ENCODE assay signal across 8 cellular contexts in the genomic region with DNA sequence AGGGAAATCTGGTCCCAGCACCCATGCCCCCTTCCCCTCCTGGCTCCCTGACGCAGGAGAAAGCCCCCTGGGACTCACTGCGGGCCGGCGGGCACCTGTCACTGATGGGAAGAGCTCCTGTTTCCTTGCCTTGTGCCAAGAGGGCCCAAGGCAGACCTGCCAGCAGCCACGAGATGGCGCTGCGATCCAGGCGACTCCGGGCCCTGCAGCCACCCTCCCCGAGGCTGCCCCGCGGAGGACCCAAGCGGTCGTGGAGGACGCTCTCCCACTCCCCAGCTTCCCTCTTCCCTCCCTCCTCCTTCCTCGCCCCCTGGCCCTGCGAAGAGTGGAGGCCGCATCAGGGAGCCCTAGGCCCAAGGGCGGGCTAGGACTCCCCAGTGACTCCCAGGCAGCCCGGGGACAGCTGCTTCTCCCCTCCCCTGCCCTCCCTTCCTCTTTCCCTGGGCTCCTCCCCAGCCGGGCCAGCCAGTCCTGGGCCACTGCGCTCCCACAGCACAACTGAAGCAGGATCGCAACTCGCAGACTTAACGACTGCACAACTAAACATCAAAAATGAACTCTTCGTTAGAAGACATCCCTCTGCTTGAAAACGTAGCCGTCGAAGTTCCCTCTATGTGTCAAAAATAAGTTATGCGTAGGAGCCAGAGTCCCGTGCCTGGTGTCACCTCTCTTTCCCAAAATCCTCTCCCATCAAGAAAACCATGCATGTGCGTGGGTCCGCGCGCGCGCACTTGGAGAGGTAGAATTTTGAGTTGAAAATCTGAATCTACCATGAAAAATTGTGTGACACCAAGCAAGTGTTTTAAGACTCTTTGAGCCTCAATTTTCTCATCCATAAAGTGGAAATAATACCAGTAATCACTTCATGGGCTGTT. TPM values are rescaled to one million over a fixed set of nuclear protein-coding genes. Genes with fewer than 3 reads are reported as not detected.
A peak's percentile ranks its signal among the peaks of the same experiment; 100 is the strongest.
DNase-seq lines count a peak whose midpoint lies in the region; ATAC-seq and TF ChIP-seq lines count a peak whose summit lies in the region.

No MANE protein-coding gene starts in this region.

- H3K27ac ChIP-seq in suprapubic skin = peak overlapping the region; percentile 53

- TF ChIP-seq CTCF in omental fat pad (IDR thresholded peaks at IDR 0.05) (peak in 1 of 3 donors; percentile 89), suprapubic skin (IDR thresholded peaks at IDR 0.05) (peak; percentile 41 to 97)

- peaks cover 37% of the 10 kb centered on the region for H3K4me1 ChIP-seq in suprapubic skin

- 21% methylated on average over 37 of the region's 37 CpGs for WGBS in suprapubic skin

- no peak for TF ChIP-seq EP300 in suprapubic skin (IDR thresholded peaks at IDR 0.05)

- no peaks in the 10 kb centered on the region for H3K36me3 ChIP-seq in suprapubic skin

- no peaks in the 10 kb centered on the region for H3K9me3 ChIP-seq in suprapubic skin

- peak; percentile 93 for DNase-seq in DMS153 treated with DMSO at 0.1 percent for 48 hours (lab: John Stamatoyannopoulos, UW; ENCODE audit: unreplicated experiment)
- peak; percentile 69 for DNase-seq in KG1 (lab: John Stamatoyannopoulos, UW)
- DNase-seq in SHP77 treated with DMSO at 0.1 percent for 48 hours (lab: John Stamatoyannopoulos, UW) = peak; percentile 76
- DNase-seq in activated naive CD4-positive, alpha-beta T cell (lab: John Stamatoyannopoulos, UW) = peak; percentile 49 to 74 (median 62)
- peak; percentile 80 for DNase-seq in globus pallidus (ENCODE audit: low spot score)
- DNase-seq in omental fat pad (ENCODE audit: low spot score) = peak; percentile 60
- peak in 1 of 2 donors; percentile 85 for DNase-seq in suprapubic skin (ENCODE audit: low spot score in 2 of 2)

- H3K27me3 ChIP-seq in suprapubic skin = no peaks in the 10 kb centered on the region

- ATAC-seq in GM21619 (IDR thresholded peaks at IDR 0.05; ENCODE audit: unreplicated experiment) (peak; percentile 89), omental fat pad (ENCODE audit: low FRiP score) (peak; percentile 88)

- peak overlapping the region; percentile 50 for H3K4me3 ChIP-seq in suprapubic skin

- no peak for TF ChIP-seq POLR2A in suprapubic skin (IDR thresholded peaks at IDR 0.05)

RNA-seq across cellular contexts. Expression of gene BATF3, which starts 34.2 kb away (rescaled TPM):
- total RNA-seq in omental fat pad (10 to 100 TPM in 1 of 4 donors, 1 to 10 TPM in 3; 4.1 to 48.9 (median 4.8) TPM), suprapubic skin (under 1 TPM in 1 of 4 donors, not detected in 3; 0.25 TPM)

RNA-seq across cellular contexts. Expression of gene ATF3, which starts 56.9 kb away (rescaled TPM):
- total RNA-seq in omental fat pad (100 to 1,000 TPM in 1 of 4 donors, 10 to 100 TPM in 3; 41.5 to 229 (median 77.5) TPM), suprapubic skin (100 to 1,000 TPM in 2 of 4 donors, 10 to 100 TPM in 2; 43.9 to 151 (median 84.1) TPM)
